ENCODE assay signal across 14 cellular contexts in the genomic region with DNA sequence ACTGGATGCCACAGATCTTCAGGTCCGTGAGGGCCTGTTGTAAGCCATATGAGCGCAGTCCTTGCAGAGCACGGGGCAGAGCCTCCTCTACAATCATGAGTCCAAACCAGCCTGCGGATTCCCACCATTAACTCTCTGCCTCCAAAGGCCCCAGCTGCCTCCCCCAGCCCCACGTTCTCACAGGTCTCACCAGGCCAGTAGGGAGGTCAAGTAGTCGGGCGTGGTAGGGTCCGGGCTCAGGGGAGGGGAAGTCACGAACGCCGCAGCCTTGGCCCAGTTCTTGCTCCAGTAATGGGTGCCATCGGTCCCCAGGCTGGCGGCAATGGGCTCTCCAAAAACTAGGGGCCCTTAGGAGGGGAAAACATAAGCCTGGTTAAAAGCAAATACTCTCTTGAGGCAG.
"Had no signal": no experiment of that assay in that cellular context is flagged by ENCODE, and none has a peak within 500 bp of the region (broad histone marks: within the 10 kb centered on the region; RNA-seq: fewer than 3 reads in every experiment).

No MANE protein-coding gene starts in this region.

- H3K27me3 ChIP-seq: hepatocyte, upper lobe of left lung had no signal

- H3K4me1 Mint-ChIP-seq: activated naive CD8-positive, alpha-beta T cell treated with anti-CD3 and anti-CD28 coated beads, Interleukin-2, amount 10 ng/mL, durations not matched to agents 7 days and 5 days had no signal

- H3K27ac Mint-ChIP-seq: activated naive CD8-positive, alpha-beta T cell treated with anti-CD3 and anti-CD28 coated beads, Interleukin-2, amount 10 ng/mL, durations not matched to agents 7 days and 5 days; activated T-helper 1 cell treated with anti-CD3 and anti-CD28 coated beads, Interleukin-12 subunit alpha, Interleukin-12 subunit beta, Interleukin-2, Interleukin-4 antibody, amounts not matched to agents 30 ng/mL and 10 ng/mL and 1 ng/mL, durations not matched to agents 14 hours and 24 hours and 36 hours had no signal

- H3K4me3 ChIP-seq: hepatocyte, SK-N-MC, upper lobe of left lung had no signal

- H3K36me3 ChIP-seq: upper lobe of left lung had no signal

- H3K4me2 ChIP-seq: hepatocyte had no signal

- H3K27ac ChIP-seq: hepatocyte, SK-N-MC had no signal

- H3K79me2 ChIP-seq: hepatocyte, parathyroid adenoma had no signal

- H3K4me3 Mint-ChIP-seq: activated naive CD8-positive, alpha-beta T cell treated with anti-CD3 and anti-CD28 coated beads, Interleukin-2, amount 10 ng/mL, durations not matched to agents 7 days and 5 days; activated T-helper 1 cell treated with anti-CD3 and anti-CD28 coated beads, Interleukin-12 subunit alpha, Interleukin-12 subunit beta, Interleukin-2, Interleukin-4 antibody, amounts not matched to agents 30 ng/mL and 10 ng/mL and 1 ng/mL, durations not matched to agents 14 hours and 24 hours and 36 hours; nephron had no signal

- H3K9me3 Mint-ChIP-seq: activated T-helper 1 cell treated with anti-CD3 and anti-CD28 coated beads, Interleukin-12 subunit alpha, Interleukin-12 subunit beta, Interleukin-2, Interleukin-4 antibody, amounts not matched to agents 30 ng/mL and 10 ng/mL and 1 ng/mL, durations not matched to agents 14 hours and 24 hours and 36 hours; nephron had no signal

- H3K4me1 ChIP-seq: parathyroid adenoma had no signal

- H3K9me3 ChIP-seq: upper lobe of left lung had no signal

- H2AFZ ChIP-seq: hepatocyte, parathyroid adenoma had no signal

- H3K9ac ChIP-seq: parathyroid adenoma had no signal

- DNase-seq: activated CD4-positive, alpha-beta T cell treated with anti-CD3 and anti-CD28 coated beads, Interleukin-2, amount 50 U/mL, for 48 hours; activated naive CD4-positive, alpha-beta T cell; activated naive CD8-positive, alpha-beta T cell treated with anti-CD3 and anti-CD28 coated beads, Interleukin-2, amount 10 ng/mL, durations not matched to agents 7 days and 5 days; activated T-cell treated with anti-CD3 and anti-CD28 coated beads for 4 hours; cortex of kidney; effector CD4-positive, alpha-beta T cell; stimulated activated naive CD8-positive, alpha-beta T cell treated with anti-CD3 and anti-CD28 coated beads, Interleukin-15, Interleukin-2, amounts not matched to agents 100 U/mL and 50 U/mL, for 24 hours had no signal

- H3K36me3 Mint-ChIP-seq: activated naive CD8-positive, alpha-beta T cell treated with anti-CD3 and anti-CD28 coated beads, Interleukin-2, amount 10 ng/mL, durations not matched to agents 7 days and 5 days had no signal

- ATAC-seq: esophagus mucosa; stimulated activated naive CD8-positive, alpha-beta T cell treated with anti-CD3 and anti-CD28 coated beads, Interleukin-15, Interleukin-2, amounts not matched to agents 100 U/mL and 50 U/mL, for 24 hours had no signal
